Comparison of ENCODE assay signal across 16 cellular contexts in the genomic region with DNA sequence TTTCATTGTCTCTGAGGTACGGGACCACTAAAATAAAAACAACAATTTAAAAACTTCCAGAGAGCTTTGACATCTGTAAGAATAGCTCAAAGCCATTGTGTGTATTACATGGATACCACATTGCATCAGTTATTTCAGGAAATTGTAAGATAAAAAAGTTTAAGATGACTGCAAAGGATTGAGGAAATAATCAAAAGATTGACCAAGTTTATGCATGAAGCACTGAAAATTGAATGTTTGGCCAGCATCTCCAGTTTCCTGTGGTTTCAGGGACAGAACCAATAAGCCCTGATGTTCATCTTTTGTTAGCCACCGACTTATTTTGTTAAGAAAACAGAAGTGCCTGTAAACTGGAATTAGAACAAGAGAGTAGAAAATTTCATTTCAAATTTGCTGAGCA.
"Had no signal": no experiment of that assay in that cellular context is flagged by ENCODE, and none has a peak within 500 bp of the region (broad histone marks: within the 10 kb centered on the region; RNA-seq: fewer than 3 reads in every experiment).

No MANE protein-coding gene starts in this region.

- H3K27me3 Mint-ChIP-seq: effector memory CD8-positive, alpha-beta T cell had no signal

- H3K4me1 ChIP-seq: left lung, transverse colon had no signal

- H3K27ac Mint-ChIP-seq: effector memory CD8-positive, alpha-beta T cell; nephron had no signal

- ATAC-seq: effector memory CD8-positive, alpha-beta T cell; left lung had no signal

- H3K36me3 ChIP-seq: left lung, right atrium auricular region, transverse colon had no signal

- DNase-seq: activated CD4-positive, alpha-beta T cell treated with anti-CD3 and anti-CD28 coated beads for 1 hour; activated CD4-positive, alpha-beta T cell treated with anti-CD3 and anti-CD28 coated beads, Interleukin-2, amount 50 U/mL, for 4 hours; activated naive CD4-positive, alpha-beta T cell treated with Interleukin-2 at 50 U/mL for 16 hours; activated T-cell treated with anti-CD3 and anti-CD28 coated beads for 4 hours; anterior cingulate cortex; cerebellar nuclear complex; effector memory CD8-positive, alpha-beta T cell; left lung; occipital lobe; stimulated activated CD4-positive, alpha-beta T cell treated with anti-CD3 and anti-CD28 coated beads, Interleukin-4, amount 100 ng/mL, for 24 hours; stimulated activated naive CD4-positive, alpha-beta T cell; substantia nigra; transverse colon had no signal

- H3K27me3 ChIP-seq: left lung, right atrium auricular region, transverse colon had no signal

- H3K9me3 ChIP-seq: left lung, right atrium auricular region, transverse colon had no signal

- H3K4me3 Mint-ChIP-seq: effector memory CD8-positive, alpha-beta T cell; nephron had no signal

- H3K9me3 Mint-ChIP-seq: effector memory CD8-positive, alpha-beta T cell; nephron had no signal

- H3K4me3 ChIP-seq: left lung, right atrium auricular region, skin epidermis, transverse colon had no signal
